In genomic region chr6:135449246-135449645, GRCh38 we compare ENCODE assay signal across 20 cellular contexts. TPM values are rescaled to one million over a fixed set of nuclear protein-coding genes. Genes with fewer than 3 reads are reported as not detected.
A peak's percentile ranks its signal among the peaks of the same experiment; 100 is the strongest.
DNase-seq lines count a peak whose midpoint lies in the region; ATAC-seq, FAIRE-seq and TF ChIP-seq lines count a peak whose summit lies in the region.
"Had no signal": no experiment of that assay in that cellular context is flagged by ENCODE, and none has a peak within 500 bp of the region (broad histone marks: within the 10 kb centered on the region; RNA-seq: fewer than 3 reads in every experiment).

No MANE protein-coding gene starts in this region.

- POLR2A ChIA-PET in CD8-positive, alpha-beta T cell (lab: Charles Lee), result no interaction called here

- H3K56ac ChIP-seq in mesendoderm (ENCODE audit: low read length), result no peak overlapping the region

- no peak overlapping the region for H2BK15ac ChIP-seq in mesendoderm (replicated peaks; ENCODE audit: low read depth)

- no peak for TF ChIP-seq POLR2A in GM12891 (IDR thresholded peaks at IDR 0.05; ENCODE audit: low read depth, low read length)

- H4K8ac ChIP-seq in mesendoderm (ENCODE audit: low read depth, low read length), result no peak overlapping the region

- H2BK5ac ChIP-seq in mesendoderm (ENCODE audit: low read length), result no peak overlapping the region

- no peaks in the 10 kb centered on the region for H3K9me3 ChIP-seq in CD8-positive, alpha-beta T cell (ENCODE audit: low read length)

- CTCF ChIA-PET in CD8-positive, alpha-beta T cell (lab: Charles Lee), result interaction anchor here (0.7 to 2.6 kb wide), 2 partner anchors 26 to 777 kb away, joined by 3 to 22 read pairs; no protein-coding TSS in a partner anchor

- no peaks in the 10 kb centered on the region for H3K27me3 ChIP-seq in mesendoderm (ENCODE audit: insufficient read depth, low read length, poor library complexity)
- no peaks in the 10 kb centered on the region for H3K27me3 ChIP-seq in CD8-positive, alpha-beta T cell (ENCODE audit: insufficient read depth, low read length)

- H3K23ac ChIP-seq in mesendoderm (ENCODE audit: low read length), result no peak overlapping the region

- no peak overlapping the region for H2BK120ac ChIP-seq in mesendoderm (ENCODE audit: low read depth, low read length)

- FAIRE-seq in GM12891 (lab: Jason Lieb, UNC), result peak; percentile 51

- H3K79me1 ChIP-seq in mesendoderm (ENCODE audit: low read length), result no peaks in the 10 kb centered on the region

- TF ChIP-seq CTCF in CD8-positive, alpha-beta T cell (IDR thresholded peaks at IDR 0.05), result no peak

- no peak overlapping the region for H3K4ac ChIP-seq in mesendoderm (ENCODE audit: low read depth, low read length)

- H3K36me3 Mint-ChIP-seq in naive B cell, result no peaks in the 10 kb centered on the region
- peaks cover 5% of the 10 kb centered on the region for H3K36me3 Mint-ChIP-seq in CD8-positive, alpha-beta T cell

- intact Hi-C loops in left ventricle myocardium superior (cut with micrococcal nuclease), result no loop called here
- intact Hi-C loops in CD8-positive, alpha-beta T cell (cut with DNase I, micrococcal nuclease), result no loop called here

- H3K4me1 ChIP-seq in mesendoderm (ENCODE audit: control insufficient read depth, low read depth, low read length), result no peaks in the 10 kb centered on the region
- H3K4me1 ChIP-seq in CD8-positive, alpha-beta T cell (ENCODE audit: insufficient read depth, low read length), result no peaks in the 10 kb centered on the region

- H3K9ac ChIP-seq in mesendoderm (ENCODE audit: low read length), result no peak overlapping the region

- no peaks in the 10 kb centered on the region for H3K79me2 ChIP-seq in mesendoderm (ENCODE audit: control insufficient read depth, insufficient read depth, low read length)

- H3K4me3 Mint-ChIP-seq in naive B cell, result peak overlapping the region in 1 of 8 donors; percentile 20
- no peak overlapping the region for H3K4me3 Mint-ChIP-seq in CD8-positive, alpha-beta T cell
- H3K4me3 Mint-ChIP-seq: CD8-positive, alpha-beta memory T cell; GM23338; IgD-negative memory B cell had no signal

- H3K27me3 Mint-ChIP-seq in naive B cell, result no peaks in the 10 kb centered on the region
- H3K27me3 Mint-ChIP-seq in CD8-positive, alpha-beta T cell (ENCODE audit: low read depth), result no peaks in the 10 kb centered on the region
- H3K27me3 Mint-ChIP-seq: CD8-positive, alpha-beta memory T cell; IgD-negative memory B cell had no signal

- no peaks in the 10 kb centered on the region for H3K36me3 ChIP-seq in mesendoderm (ENCODE audit: control insufficient read depth, insufficient read depth, low read length)
- H3K36me3 ChIP-seq in CD8-positive, alpha-beta T cell (ENCODE audit: insufficient read depth, low read length), result no peaks in the 10 kb centered on the region

- no peak overlapping the region for H4K5ac ChIP-seq in mesendoderm (ENCODE audit: low read length)

- H3K4me1 Mint-ChIP-seq in naive B cell, result peaks cover 4 to 13% (median 11%) of the 10 kb centered on the region in 3 donors
- no peaks in the 10 kb centered on the region for H3K4me1 Mint-ChIP-seq in CD8-positive, alpha-beta T cell (ENCODE audit: low read depth)
- H3K4me1 Mint-ChIP-seq: CD8-positive, alpha-beta memory T cell; GM23338 had no signal

- no peak overlapping the region for H3K4me2 ChIP-seq in mesendoderm (ENCODE audit: low read length)
- H3K4me2 ChIP-seq: GM23338 had no signal

- H3K9me3 Mint-ChIP-seq in naive B cell, result no peaks in the 10 kb centered on the region
- no peaks in the 10 kb centered on the region for H3K9me3 Mint-ChIP-seq in CD8-positive, alpha-beta T cell
- H3K9me3 Mint-ChIP-seq: CD8-positive, alpha-beta memory T cell; GM23338; IgD-negative memory B cell had no signal

- DNase-seq in GM12891 (ENCODE audit: insufficient read length, low spot score) (no peak), naive B cell (no peak), mesendoderm (no peak), medulla oblongata (ENCODE audit: extremely low spot score) (no peak), left ventricle myocardium superior (no peak)
- DNase-seq in CD8-positive, alpha-beta T cell, result no peak
- DNase-seq: ACHN; CD8-positive, alpha-beta memory T cell; DND-41; GF-D8; NCI-H1105; NCI-H1694 treated with DMSO at 0.1 percent for 48 hours; NCI-H69; NK-92 treated with Interleukin-12 subunit alpha and Interleukin-12 subunit beta, amount 100 ng/mL, for 24 hours; T-helper 1 cell had no signal

- WGBS in mesendoderm (ENCODE audit: extremely low coverage, insufficient coverage, low lambda C conversion rate), result no CpG with 5 or more reads among the region's 5 CpGs

- ATAC-seq in GM18861 (IDR thresholded peaks at IDR 0.05; ENCODE audit: unreplicated experiment) (peak; percentile 54), HG03378 (IDR thresholded peaks at IDR 0.05; ENCODE audit: unreplicated experiment) (peak; percentile 64), naive B cell (ENCODE audit: low read depth in 2 of 2) (peak; percentile 55 to 66), left ventricle myocardium superior (no peak)
- ATAC-seq in CD8-positive, alpha-beta T cell, result no peak
- ATAC-seq: GM23338 had no signal

- no peak overlapping the region for H3K27ac ChIP-seq in mesendoderm (ENCODE audit: low read depth, low read length)
- H3K27ac ChIP-seq in CD8-positive, alpha-beta T cell (ENCODE audit: low read depth, low read length), result no peak overlapping the region
- H3K27ac ChIP-seq: SK-N-MC had no signal

- H2AK5ac ChIP-seq in mesendoderm (ENCODE audit: low read length), result no peak overlapping the region

- H3K27ac Mint-ChIP-seq in naive B cell, result peak overlapping the region in 4 of 6 donors; percentile 15 to 85 (median 50)
- H3K27ac Mint-ChIP-seq in CD8-positive, alpha-beta T cell, result no peak overlapping the region
- H3K27ac Mint-ChIP-seq: CD8-positive, alpha-beta memory T cell; GM23338; IgD-negative memory B cell had no signal

- no peak overlapping the region for H3K18ac ChIP-seq in mesendoderm (ENCODE audit: low read length)

- no peak overlapping the region for H3K4me3 ChIP-seq in mesendoderm (ENCODE audit: low read length)
- no peak overlapping the region for H3K4me3 ChIP-seq in CD8-positive, alpha-beta T cell (ENCODE audit: low read depth, low read length)
- H3K4me3 ChIP-seq: GM23338, SK-N-MC had no signal

TF ChIP-seq in GM12891, 5 proteins besides CTCF, POLR2A, EP300 and RAD21:
- TF ChIP-seq TAF1 (IDR thresholded peaks at IDR 0.05; ENCODE audit: low read depth, low read length) (no peak), SPI1 (IDR thresholded peaks at IDR 0.05; ENCODE audit: low read depth, low read length) (peak; percentile 61)

RNA-seq across cellular contexts. Expression of gene AHI1, which starts 48.3 kb away (rescaled TPM):
- polyA plus RNA-seq in GM12891 (2012; ENCODE audit: low read depth, missing spikeins), result 3.4 TPM
- 1 to 10 TPM in 5 of 6 donors, not detected in 1; 2.5 to 7.8 (median 6.1) TPM for polyA plus RNA-seq in naive B cell (ENCODE audit: low read depth in 6 of 6)
- 14.9 TPM for polyA plus RNA-seq in mesendoderm (2013, experiment 1 of 2)
- 13.0 TPM for polyA plus RNA-seq in mesendoderm (2013, experiment 2 of 2)
- 7.9 TPM for total RNA-seq in left ventricle myocardium superior
- 10 to 100 TPM; 16.0 to 17.9 TPM for total RNA-seq in CD8-positive, alpha-beta T cell

Comparison
In these comparisons a context has a peak if more than half of its experiments do, and no peak if none do; other contexts are left out.
1. ATAC-seq: peak in GM18861 (single experiment), HG03378 (single experiment) and naive B cell (2 of 2); none in left ventricle myocardium superior (single experiment) and CD8-positive, alpha-beta T cell (single experiment).